ENCODE assay signal across 8 cellular contexts in genomic region chr1:92968138-92969032, GRCh38. TPM values are rescaled to one million over a fixed set of nuclear protein-coding genes. Genes with fewer than 3 reads are reported as not detected.
A peak's percentile ranks its signal among the peaks of the same experiment; 100 is the strongest.
DNase-seq lines count a peak whose midpoint lies in the region; ATAC-seq and TF ChIP-seq lines count a peak whose summit lies in the region.

No MANE protein-coding gene starts in this region.

- TF ChIP-seq CTCF in GM06990 (IDR thresholded peaks at IDR 0.05; ENCODE audit: insufficient read depth, low read length, poor library complexity, severe bottlenecking) (peak; percentile 72), Panc1 (IDR thresholded peaks at IDR 0.05) (peak; percentile 53; the same call in 1 of the 2 replicates), gastroesophageal sphincter (IDR thresholded peaks at IDR 0.05) (peak; percentile 10 to 40 (median 35))

- H3K27ac ChIP-seq in Panc1 (ENCODE audit: low read length) (no peak overlapping the region), gastroesophageal sphincter (no peak overlapping the region)

- H3K4me1 ChIP-seq in Panc1 (ENCODE audit: control insufficient read depth, insufficient read depth, low read length) (no peaks in the 10 kb centered on the region), gastroesophageal sphincter (no peaks in the 10 kb centered on the region)

- DNase-seq in ACHN (peak; percentile 25), GM06990 (ENCODE audit: extremely low read depth, insufficient read length) (no peak), Panc1 (ENCODE audit: low read depth, low spot score) (no peak), HEK293T (ENCODE audit: extremely low spot score) (no peak), dedifferentiated amniotic fluid mesenchymal stem cell (ENCODE audit: extremely low spot score) (no peak), anterior cingulate cortex (lab: John Stamatoyannopoulos, UW) (no peak)

- POLR2A ChIA-PET in Panc1 (lab: Charles Lee) (interaction anchor here (0.6 kb wide), 2 partner anchors 81 to 219 kb away, joined by 4 to 7 read pairs; no protein-coding TSS in a partner anchor), HEK293T (lab: Yijun Ruan, JAX) (no interaction called here)

- H3K4me3 ChIP-seq in GM06990 (replicated peaks; ENCODE audit: low read depth, low read length) (no peak overlapping the region), Panc1 (ENCODE audit: low read depth in 2 of 2, low read length in 2 of 2) (no peak overlapping the region), gastroesophageal sphincter (no peak overlapping the region)

- in situ Hi-C loops in ACHN (cut with HindIII; ENCODE audit: low pct_ligation_motif_present, low pct_unique_long_range_greater_than_20kb, low sequenced_read_pairs), result no loop called here
- in situ Hi-C loops in Panc1 (cut with HindIII; ENCODE audit: low pct_unique_long_range_greater_than_20kb, low sequenced_read_pairs), result no loop called here

- CTCF ChIA-PET in Panc1 (lab: Charles Lee) (no interaction called here), HEK293T (lab: Yijun Ruan, JAX) (interaction anchor here (0.6 to 1.5 kb wide), 7 partner anchors 8 to 93 kb away, joined by 3 to 5 read pairs (median 3); no protein-coding TSS in a partner anchor)

- H3K36me3 ChIP-seq in GM06990 (ENCODE audit: control insufficient read depth, insufficient read depth, low read length), result no peaks in the 10 kb centered on the region
- no peaks in the 10 kb centered on the region for H3K36me3 ChIP-seq in Panc1 (ENCODE audit: control insufficient read depth, insufficient read depth, low read length)
- H3K36me3 ChIP-seq in gastroesophageal sphincter, result no peaks in the 10 kb centered on the region

- no peak for TF ChIP-seq POLR2A in gastroesophageal sphincter (IDR thresholded peaks at IDR 0.05)

- ATAC-seq in HG02759 (IDR thresholded peaks at IDR 0.05; ENCODE audit: unreplicated experiment), result peak; percentile 73
- ATAC-seq in Panc1, result no peak
- no peak for ATAC-seq in gastroesophageal sphincter

- TF ChIP-seq EP300 in gastroesophageal sphincter (IDR thresholded peaks at IDR 0.05), result no peak

- H3K27me3 ChIP-seq in GM06990 (replicated peaks; ENCODE audit: control insufficient read depth, insufficient read depth, low read length), result no peaks in the 10 kb centered on the region
- peaks cover 3% of the 10 kb centered on the region; the same call in 1 of the 2 replicates for H3K27me3 ChIP-seq in Panc1 (ENCODE audit: control insufficient read depth, insufficient read depth, low read length)
- H3K27me3 ChIP-seq in gastroesophageal sphincter, result no peaks in the 10 kb centered on the region

- intact Hi-C loops in Panc1 (cut with micrococcal nuclease; ENCODE audit: unreplicated experiment), result no loop called here

- no peaks in the 10 kb centered on the region for H3K9me3 ChIP-seq in Panc1 (ENCODE audit: control insufficient read depth, insufficient read depth, low read depth, low read length)
- H3K9me3 ChIP-seq in gastroesophageal sphincter, result no peaks in the 10 kb centered on the region

- WGBS in gastroesophageal sphincter (ENCODE audit: low coverage in 1 of 2), 2 donors, result 37 to 57% methylated on average over 2 of the region's 2 CpGs

- no TSS peak for BruUV-seq in Panc1 (replicated peaks; lab: Mats Ljungman, UMichigan)

TF ChIP-seq in HEK293T, 16 proteins besides CTCF, POLR2A, EP300 and RAD21:
- no peak for TF ChIP-seq PKNOX1 (IDR thresholded peaks at IDR 0.05)
- TF ChIP-seq FOXA1 (IDR thresholded peaks at IDR 0.05), result no peak

RNA-seq across cellular contexts. Expression of gene DIPK1A, which starts 7.1 kb away (rescaled TPM):
- total RNA-seq in Panc1 (2021; ENCODE audit: unreplicated experiment) (1.2 TPM), gastroesophageal sphincter (10 to 100 TPM; 10.2 to 39.2 (median 32.9) TPM)
- polyA plus RNA-seq in Panc1 (2012; ENCODE audit: insufficient read length), result 0.63 TPM
